Comparison of ENCODE assay signal across 12 cellular contexts in genomic region chr12:6352198-6353173, GRCh38. TPM values are rescaled to one million over a fixed set of nuclear protein-coding genes. Genes with fewer than 3 reads are reported as not detected.
DNase-seq lines count a peak whose midpoint lies in the region; ATAC-seq, FAIRE-seq and TF ChIP-seq lines count a peak whose summit lies in the region.
"Had no signal": no experiment of that assay in that cellular context is flagged by ENCODE, and none has a peak within 500 bp of the region (broad histone marks: within the 10 kb centered on the region; RNA-seq: fewer than 3 reads in every experiment).

No MANE protein-coding gene starts in this region.

- peaks cover 7% of the 10 kb centered on the region; the same call in 1 of the 2 replicates for H3F3A ChIP-seq in DOHH2 (ENCODE audit: control insufficient read depth, insufficient read depth)
- no peaks in the 10 kb centered on the region for H3F3A ChIP-seq in SK-N-SH (replicated peaks; ENCODE audit: insufficient read depth)

- WGBS in SK-N-SH (ENCODE audit: low lambda C conversion rate): 83% methylated on average over 7 of the region's 9 CpGs

- DNase-seq in SK-N-SH (no peak), sciatic nerve (ENCODE audit: low spot score) (no peak), omental fat pad (ENCODE audit: low spot score) (no peak), GM19239 (ENCODE audit: insufficient read length, low spot score) (no peak)
- no peak for DNase-seq in activated CD8-positive, alpha-beta memory T cell treated with anti-CD3 and anti-CD28 coated beads, Interleukin-2, amount 50 U/mL, for 4 hours
- DNase-seq in activated CD4-positive, alpha-beta T cell treated with anti-CD3 and anti-CD28 coated beads, Interleukin-2, amount 50 U/mL, for 4 hours: no peak
- DNase-seq: activated naive CD8-positive, alpha-beta T cell treated with anti-CD3 and anti-CD28 coated beads for 36 hours; stimulated activated CD8-positive, alpha-beta memory T cell treated with anti-CD3 and anti-CD28 coated beads, Interleukin-4, amount 100 ng/mL, for 48 hours; T1000 had no signal

- H3K79me2 ChIP-seq in DOHH2 (ENCODE audit: control insufficient read depth, low read length): no peaks in the 10 kb centered on the region
- H3K79me2 ChIP-seq in SK-N-SH (ENCODE audit: insufficient read depth): no peaks in the 10 kb centered on the region

- no peak for TF ChIP-seq EP300 in SK-N-SH (IDR thresholded peaks at IDR 0.05; ENCODE audit: borderline replicate concordance in 1 of 2, low read depth in 1 of 2, low read length in 1 of 2)

- H4K20me1 ChIP-seq in DOHH2 (ENCODE audit: control insufficient read depth, insufficient read depth, low read depth, low read length): no peaks in the 10 kb centered on the region
- no peaks in the 10 kb centered on the region for H4K20me1 ChIP-seq in SK-N-SH (ENCODE audit: insufficient read depth)

- peak overlapping the region; percentile 35 for H3K4me2 ChIP-seq in DOHH2 (ENCODE audit: low read length)
- no peak overlapping the region for H3K4me2 ChIP-seq in SK-N-SH

- H3K9me3 ChIP-seq in DOHH2 (ENCODE audit: control insufficient read depth, insufficient read depth, low read length): no peaks in the 10 kb centered on the region
- no peaks in the 10 kb centered on the region for H3K9me3 ChIP-seq in SK-N-SH
- H3K9me3 ChIP-seq in iPS-15b (ENCODE audit: control insufficient read depth, insufficient read depth, low read length): no peaks in the 10 kb centered on the region

- TF ChIP-seq CTCF in DOHH2 (IDR thresholded peaks at IDR 0.05; ENCODE audit: low read depth, low read length, poor library complexity, severe bottlenecking) (no peak), SK-N-SH (IDR thresholded peaks at IDR 0.05) (no peak), omental fat pad (IDR thresholded peaks at IDR 0.05) (no peak)

- CTCF ChIA-PET in SK-N-SH (lab: Yijun Ruan, JAX): interaction anchor here (0.9 kb wide), 1 partner anchor 26 kb away, joined by 3 read pairs; no protein-coding TSS in a partner anchor

- ATAC-seq in sciatic nerve: peak; percentile 37
- ATAC-seq in omental fat pad (ENCODE audit: low FRiP score): no peak

- H3K9ac ChIP-seq in SK-N-SH (no peak overlapping the region), iPS-15b (ENCODE audit: low read depth, low read length) (peak overlapping the region; percentile 12)

- TF ChIP-seq RAD21 in SK-N-SH (IDR thresholded peaks at IDR 0.05; ENCODE audit: low read length): no peak

- FAIRE-seq in GM19239 (lab: Jason Lieb, UNC): no peak
- FAIRE-seq: islet of Langerhans had no signal

- H3K27me3 ChIP-seq in DOHH2 (ENCODE audit: control insufficient read depth, low read length) (peaks cover 12% of the 10 kb centered on the region), SK-N-SH (ENCODE audit: insufficient read depth) (no peaks in the 10 kb centered on the region), iPS-15b (ENCODE audit: control insufficient read depth, insufficient read depth, low read length) (no peaks in the 10 kb centered on the region)

- H3K4me1 ChIP-seq in DOHH2 (ENCODE audit: control insufficient read depth, low read length): peaks cover 28% of the 10 kb centered on the region
- H3K4me1 ChIP-seq in SK-N-SH (ENCODE audit: control insufficient read depth in 1 of 2, insufficient read depth in 2 of 2, low read depth in 1 of 2, low read length in 1 of 2): peaks cover 0 to 4% of the 10 kb centered on the region in 2 experiments; a peak in 1 of 4 replicates
- H3K4me1 ChIP-seq in iPS-15b (ENCODE audit: control insufficient read depth, insufficient read depth, low read length): no peaks in the 10 kb centered on the region

- H3K9me2 ChIP-seq in DOHH2 (replicated peaks; ENCODE audit: control insufficient read depth, low read length) (no peaks in the 10 kb centered on the region), SK-N-SH (no peaks in the 10 kb centered on the region)

- peak overlapping the region; percentile 22; the same call in 1 of the 2 replicates for H3K4me3 ChIP-seq in DOHH2 (ENCODE audit: low read length)
- no peak overlapping the region for H3K4me3 ChIP-seq in SK-N-SH (ENCODE audit: low read depth in 2 of 2, low read length in 1 of 2)
- no peak overlapping the region for H3K4me3 ChIP-seq in iPS-15b (ENCODE audit: low read depth, low read length)

- peak overlapping the region; percentile 12; the same call in 1 of the 2 replicates for H2AFZ ChIP-seq in SK-N-SH (ENCODE audit: low read depth)

- H3K36me3 ChIP-seq in DOHH2 (ENCODE audit: control insufficient read depth, low read length): no peaks in the 10 kb centered on the region
- no peaks in the 10 kb centered on the region for H3K36me3 ChIP-seq in SK-N-SH (replicated peaks in 1 of 2; ENCODE audit: control insufficient read depth in 1 of 2, insufficient read depth in 2 of 2, low read length in 1 of 2)
- peaks cover 40% of the 10 kb centered on the region for H3K36me3 ChIP-seq in iPS-15b (ENCODE audit: control insufficient read depth, insufficient read depth, low read length)

- H3K27ac ChIP-seq in DOHH2 (ENCODE audit: low read depth, low read length) (peak overlapping the region; percentile 33), SK-N-SH (ENCODE audit: low read depth in 2 of 2, low read length in 1 of 2) (no peak overlapping the region)

- POLR2A ChIA-PET in SK-N-SH (lab: Yijun Ruan, JAX): no interaction called here

- intact Hi-C loops in sciatic nerve (cut with DNase I): no loop called here

TF ChIP-seq in SK-N-SH, 30 proteins besides CTCF, POLR2A, EP300 and RAD21:
- TF ChIP-seq PBX3 (IDR thresholded peaks at IDR 0.05) (no peak), MXI1 (IDR thresholded peaks at IDR 0.05; ENCODE audit: low read depth, low read length) (no peak), FOXJ3 (CRISPR knock-in tag; IDR thresholded peaks at IDR 0.05) (no peak), ZBTB33 (IDR thresholded peaks at IDR 0.05; ENCODE audit: borderline replicate concordance, low read depth) (no peak)

RNA-seq across cellular contexts. Expression of gene TNFRSF1A, which starts 10.6 kb away (rescaled TPM):
- 68.3 and 92.9 TPM in 2 replicates for polyA plus RNA-seq in SK-N-SH (2012; rRNA removed)
- polyA plus RNA-seq in SK-N-SH (2012; cell fraction: cytosol; rRNA removed): 86.7 and 93.2 TPM in 2 replicates
- 72.6 and 75.2 TPM in 2 replicates for polyA plus RNA-seq in SK-N-SH (2012; cell fraction: nucleus; rRNA removed)
- total RNA-seq in sciatic nerve (215 TPM), omental fat pad (100 to 1,000 TPM; 279 to 689 (median 317) TPM)

RNA-seq across cellular contexts. Expression of gene SCNN1A, which starts 22.9 kb away (rescaled TPM):
- 0.71 and 1.6 TPM in 2 replicates for polyA plus RNA-seq in SK-N-SH (2012; rRNA removed)
- 0.97 and 0.98 TPM in 2 replicates for polyA plus RNA-seq in SK-N-SH (2012; cell fraction: cytosol; rRNA removed)
- 1.2 and 1.6 TPM in 2 replicates for polyA plus RNA-seq in SK-N-SH (2012; cell fraction: nucleus; rRNA removed)
- 16.8 TPM for total RNA-seq in sciatic nerve
- 10 to 100 TPM in 3 of 4 donors, 1 to 10 TPM in 1; 1.9 to 29.0 (median 15.7) TPM for total RNA-seq in omental fat pad

RNA-seq across cellular contexts. Expression of gene LTBR, which starts 31.5 kb away (rescaled TPM):
- 0.10 and 0.12 TPM in 2 replicates for polyA plus RNA-seq in SK-N-SH (2012; rRNA removed)
- polyA plus RNA-seq in SK-N-SH (2012; cell fraction: cytosol; rRNA removed): 0.03 and 0.06 TPM in 2 replicates
- 0.32 and 0.73 TPM in 2 replicates for polyA plus RNA-seq in SK-N-SH (2012; cell fraction: nucleus; rRNA removed)
- total RNA-seq in sciatic nerve (99.7 TPM), omental fat pad (100 to 1,000 TPM in 3 of 4 donors, 10 to 100 TPM in 1; 99.9 to 171 (median 142) TPM)

RNA-seq across cellular contexts. Expression of gene PLEKHG6, which starts 42.0 kb away (rescaled TPM):
- polyA plus RNA-seq in SK-N-SH (2012; rRNA removed): 0.15 and 0.20 TPM in 2 replicates
- polyA plus RNA-seq in SK-N-SH (2012; cell fraction: cytosol; rRNA removed): 0.10 and 0.13 TPM in 2 replicates
- 0.27 and 0.68 TPM in 2 replicates for polyA plus RNA-seq in SK-N-SH (2012; cell fraction: nucleus; rRNA removed)
- total RNA-seq in sciatic nerve: 5.2 TPM
- total RNA-seq in omental fat pad: 10 to 100 TPM; 10.1 to 77.1 (median 13.8) TPM
